8 cellular contexts compared by ENCODE assay signal in genomic region chr2:224885836-224886547, GRCh38.
DNase-seq lines count a peak whose midpoint lies in the region; ATAC-seq, FAIRE-seq and TF ChIP-seq lines count a peak whose summit lies in the region.

No MANE protein-coding gene starts in this region.

- no peaks in the 10 kb centered on the region for H3K27me3 Mint-ChIP-seq in activated naive CD8-positive, alpha-beta T cell treated with anti-CD3 and anti-CD28 coated beads for 36 hours

- intact Hi-C loops in right lobe of liver (cut with DNase I): no loop called here

- H2AFZ ChIP-seq in ACC112 (ENCODE audit: low read length, unreplicated experiment): no peak overlapping the region

- H3K4me3 Mint-ChIP-seq in activated naive CD8-positive, alpha-beta T cell treated with anti-CD3 and anti-CD28 coated beads for 36 hours: no peak overlapping the region

- H3K9me3 Mint-ChIP-seq in activated naive CD8-positive, alpha-beta T cell treated with anti-CD3 and anti-CD28 coated beads for 36 hours: peaks cover 1% of the 10 kb centered on the region

- peaks cover 67% of the 10 kb centered on the region for H3K4me1 ChIP-seq in ACC112 (ENCODE audit: control insufficient read depth, insufficient read depth, low read length, unreplicated experiment)
- H3K4me1 ChIP-seq in right lobe of liver: peaks cover 0 to 12% (median 2%) of the 10 kb centered on the region in 4 donors

- peak; percentile 91 for FAIRE-seq in GM19239 (lab: Jason Lieb, UNC)

- no peak for TF ChIP-seq CTCF in right lobe of liver (IDR thresholded peaks at IDR 0.05)

- peak; percentile 78 for ATAC-seq in HG03280 (IDR thresholded peaks at IDR 0.05; ENCODE audit: unreplicated experiment)
- ATAC-seq in right lobe of liver: no peak

- H3K27me3 ChIP-seq in ACC112 (ENCODE audit: insufficient read depth, low read length) (no peaks in the 10 kb centered on the region), right lobe of liver (no peaks in the 10 kb centered on the region)

- H3K36me3 ChIP-seq in ACC112 (ENCODE audit: insufficient read depth, low read length) (peaks cover 5% of the 10 kb centered on the region), right lobe of liver (no peaks in the 10 kb centered on the region)

- H3K4me3 ChIP-seq in ACC112 (ENCODE audit: low read depth, low read length) (peak overlapping the region; percentile 53), right lobe of liver (no peak overlapping the region)

- no peaks in the 10 kb centered on the region for H3K79me2 ChIP-seq in ACC112 (ENCODE audit: control insufficient read depth, insufficient read depth, low read length, unreplicated experiment)

- TF ChIP-seq POLR2A in right lobe of liver (IDR thresholded peaks at IDR 0.05): no peak

- H3K9me3 ChIP-seq in right lobe of liver: no peaks in the 10 kb centered on the region

- H3K27ac ChIP-seq in ACC112 (ENCODE audit: low read depth, low read length): peak overlapping the region; percentile 97
- no peak overlapping the region for H3K27ac ChIP-seq in right lobe of liver

- peak overlapping the region; percentile 59 for H3K27ac Mint-ChIP-seq in activated naive CD8-positive, alpha-beta T cell treated with anti-CD3 and anti-CD28 coated beads for 36 hours

- DNase-seq in GM19239 (ENCODE audit: insufficient read length, low spot score): no peak
- DNase-seq in activated naive CD8-positive, alpha-beta T cell treated with anti-CD3 and anti-CD28 coated beads for 36 hours: no peak
- DNase-seq in smooth muscle cell of the brain vasculature (ENCODE audit: low read depth, low spot score): peak; percentile 28
- no peak for DNase-seq in NCI-H146 (lab: John Stamatoyannopoulos, UW)
- DNase-seq in right lobe of liver: no peak
- no peak for DNase-seq in NCI-H526 (lab: John Stamatoyannopoulos, UW)

- 78% methylated on average over 9 of the region's 9 CpGs for WGBS in right lobe of liver (ENCODE audit: insufficient coverage, low coverage, low lambda C conversion rate, missing lambda C conversion rate)

- H3K4me1 Mint-ChIP-seq in activated naive CD8-positive, alpha-beta T cell treated with anti-CD3 and anti-CD28 coated beads for 36 hours: peaks cover 72% of the 10 kb centered on the region

- peaks cover 75% of the 10 kb centered on the region for H3K36me3 Mint-ChIP-seq in activated naive CD8-positive, alpha-beta T cell treated with anti-CD3 and anti-CD28 coated beads for 36 hours
